In the genomic region with DNA sequence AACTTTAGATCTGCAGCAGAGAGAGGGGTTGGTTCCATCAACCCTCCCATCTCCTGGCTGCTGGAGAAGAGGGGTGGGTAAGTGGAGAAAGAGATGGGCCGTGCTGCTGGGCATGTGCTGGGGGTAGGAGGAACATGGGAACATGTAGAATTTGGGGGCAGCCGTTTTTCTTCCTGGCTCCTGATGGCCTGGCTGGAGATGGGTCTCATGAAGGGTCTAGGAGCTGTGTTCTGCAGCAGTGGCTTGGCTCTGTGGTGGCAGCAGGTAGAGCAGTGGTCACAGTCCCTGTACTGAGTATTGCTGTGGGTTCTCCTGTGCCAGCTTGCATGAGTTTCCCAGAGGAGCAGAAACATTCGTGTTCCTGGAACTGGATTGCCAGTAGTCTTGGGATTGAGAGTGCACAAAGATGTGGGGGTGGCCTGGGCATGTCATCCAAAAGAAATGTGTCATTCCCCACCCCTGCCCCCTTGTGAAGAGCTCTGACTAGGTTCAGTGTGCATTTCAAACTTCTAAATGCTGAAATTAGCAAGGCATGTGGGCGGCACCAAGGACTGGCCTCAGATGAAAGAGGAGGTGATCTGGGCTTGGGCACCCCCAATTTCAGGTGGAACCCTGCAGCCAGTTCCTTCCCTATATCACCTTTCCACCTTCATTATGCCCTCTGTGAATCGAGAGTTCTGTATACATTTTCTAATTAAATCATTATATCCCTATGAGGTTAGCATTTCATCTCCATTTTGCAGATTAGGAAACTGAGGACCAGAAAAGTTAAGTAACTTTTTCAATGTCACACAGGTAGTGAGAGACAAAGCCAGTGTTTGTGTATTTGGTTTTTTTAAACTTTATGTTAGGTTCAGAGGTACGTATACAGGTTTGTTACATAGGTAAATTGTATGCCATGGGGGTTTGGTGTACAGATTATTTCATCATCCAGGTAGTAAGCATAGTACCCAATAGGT, we compare ENCODE assay signal across 8 cellular contexts. TPM values are rescaled to one million over a fixed set of nuclear protein-coding genes. Genes with fewer than 3 reads are reported as not detected.
DNase-seq lines count a peak whose midpoint lies in the region; ATAC-seq and TF ChIP-seq lines count a peak whose summit lies in the region.

No MANE protein-coding gene starts in this region.

- no peak for TF ChIP-seq CTCF in gastroesophageal sphincter (IDR thresholded peaks at IDR 0.05)

- H3K9me3 ChIP-seq in T-helper 17 cell (ENCODE audit: control insufficient read depth, low read length, poor library complexity, severe bottlenecking) (no peaks in the 10 kb centered on the region), gastroesophageal sphincter (no peaks in the 10 kb centered on the region)

- intact Hi-C loops in sciatic nerve (cut with DNase I): loop anchor here (10.0 kb wide), 1 partner anchor 358 kb away; no protein-coding TSS in a partner anchor

- TF ChIP-seq EP300 in gastroesophageal sphincter (IDR thresholded peaks at IDR 0.05): no peak

- DNase-seq in Daoy (ENCODE audit: low read depth) (peak; percentile 54), T-helper 17 cell (no peak), sciatic nerve (ENCODE audit: low spot score) (peak; percentile 57), erythroblast (lab: John Stamatoyannopoulos, UW) (no peak), NCI-H2171 treated with DMSO at 0.1 percent for 48 hours (lab: John Stamatoyannopoulos, UW) (no peak), DMS79 treated with DMSO at 0.1 percent for 48 hours (lab: John Stamatoyannopoulos, UW) (no peak)
- DNase-seq in activated naive CD4-positive, alpha-beta T cell treated with anti-CD3 and anti-CD28 coated beads, Interleukin-2, amount 50 U/mL, for 72 hours (ENCODE audit: low spot score in 2 of 2): no peak

- H3K4me1 Mint-ChIP-seq in T-helper 17 cell: peaks cover 11% of the 10 kb centered on the region

- peak overlapping the region; percentile 82 to 99 (median 98) for H3K27ac ChIP-seq in gastroesophageal sphincter

- ATAC-seq in T-helper 17 cell (no peak), gastroesophageal sphincter (no peak), sciatic nerve (no peak)
- ATAC-seq in activated naive CD4-positive, alpha-beta T cell treated with anti-CD3 and anti-CD28 coated beads, Interleukin-2, amount 50 U/mL, for 72 hours: no peak

- peak overlapping the region; percentile 67 to 88 for H3K4me3 ChIP-seq in gastroesophageal sphincter

- H3K27ac Mint-ChIP-seq in T-helper 17 cell: no peak overlapping the region
- H3K27ac Mint-ChIP-seq in activated naive CD4-positive, alpha-beta T cell treated with anti-CD3 and anti-CD28 coated beads, Interleukin-2, amount 50 U/mL, for 72 hours: no peak overlapping the region

- no peaks in the 10 kb centered on the region for H3K9me3 Mint-ChIP-seq in activated naive CD4-positive, alpha-beta T cell treated with anti-CD3 and anti-CD28 coated beads, Interleukin-2, amount 50 U/mL, for 72 hours

- no peaks in the 10 kb centered on the region for H3K36me3 ChIP-seq in gastroesophageal sphincter

- TF ChIP-seq POLR2A in gastroesophageal sphincter (IDR thresholded peaks at IDR 0.05) (peak in 1 of 2 donors; percentile 13), erythroblast (IDR thresholded peaks at IDR 0.05; ENCODE audit: low read length) (no peak)

- peaks cover 0 to 81% (median 34%) of the 10 kb centered on the region in 3 donors for H3K4me1 ChIP-seq in gastroesophageal sphincter

- H3K36me3 Mint-ChIP-seq in T-helper 17 cell (ENCODE audit: low read depth): peaks cover 10% of the 10 kb centered on the region
- no peaks in the 10 kb centered on the region for H3K36me3 Mint-ChIP-seq in activated naive CD4-positive, alpha-beta T cell treated with anti-CD3 and anti-CD28 coated beads, Interleukin-2, amount 50 U/mL, for 72 hours

- H3K27me3 Mint-ChIP-seq in T-helper 17 cell: peaks cover 60% of the 10 kb centered on the region

- no peaks in the 10 kb centered on the region for H3K27me3 ChIP-seq in gastroesophageal sphincter

- H3K4me3 Mint-ChIP-seq in T-helper 17 cell: peak overlapping the region; percentile 21

- WGBS in gastroesophageal sphincter (ENCODE audit: low coverage in 1 of 2), 2 donors: 60% methylated on average over 6 of the region's 6 CpGs; no CpG with 5 or more reads in 1 of the 2 donors

RNA-seq across cellular contexts. Expression of gene CHST3, which starts 2.1 kb away (rescaled TPM):
- 6.8 and 7.5 TPM in 2 replicates for total RNA-seq in Daoy (2014; rRNA removed; shearing (Covaris generic))
- total RNA-seq in T-helper 17 cell (not detected), gastroesophageal sphincter (10 to 100 TPM; 31.8 to 48.0 (median 37.3) TPM), sciatic nerve (36.5 TPM)
- under 1 TPM; 0.16 to 0.88 TPM for total RNA-seq in activated naive CD4-positive, alpha-beta T cell treated with anti-CD3 and anti-CD28 coated beads, Interleukin-2, amount 50 U/mL, for 72 hours

Comparison
In these comparisons a context has a peak if more than half of its experiments do, and no peak if none do; other contexts are left out.
1. DNase-seq: peak in Daoy (single experiment) and sciatic nerve (single experiment); none in T-helper 17 cell (0 of 3), erythroblast (0 of 2), NCI-H2171 treated with DMSO at 0.1 percent for 48 hours (single experiment), DMS79 treated with DMSO at 0.1 percent for 48 hours (single experiment) and activated naive CD4-positive, alpha-beta T cell treated with anti-CD3 and anti-CD28 coated beads, Interleukin-2, amount 50 U/mL, for 72 hours (0 of 2).